ENCODE assay signal across 18 cellular contexts in genomic region chr10:98408799-98409198, GRCh38. TPM values are rescaled to one million over a fixed set of nuclear protein-coding genes. Genes with fewer than 3 reads are reported as not detected.
DNase-seq lines count a peak whose midpoint lies in the region; ATAC-seq, FAIRE-seq and TF ChIP-seq lines count a peak whose summit lies in the region.
"Had no signal": no experiment of that assay in that cellular context is flagged by ENCODE, and none has a peak within 500 bp of the region (broad histone marks: within the 10 kb centered on the region; RNA-seq: fewer than 3 reads in every experiment).

No MANE protein-coding gene starts in this region.

- FAIRE-seq in K562 (lab: Jason Lieb, UNC), result no peak

- H3K4me1 ChIP-seq in cardiac muscle cell (ENCODE audit: low read depth), result peaks cover 47% of the 10 kb centered on the region
- H3K4me1 ChIP-seq in K562 (replicated peaks in 1 of 2; ENCODE audit: control insufficient read depth in 2 of 2, insufficient read depth in 2 of 2, low read length in 2 of 2), result peaks cover 2 to 5% of the 10 kb centered on the region in 2 experiments; a peak in 3 of 5 replicates
- H3K4me1 ChIP-seq in PC-3 (ENCODE audit: insufficient read depth, low read length), result peaks cover 16% of the 10 kb centered on the region

- no peak overlapping the region for H3K9ac ChIP-seq in K562 (ENCODE audit: insufficient read depth in 1 of 2, low read depth in 2 of 2, low read length in 2 of 2)
- no peak overlapping the region for H3K9ac ChIP-seq in PC-3 (ENCODE audit: low read length)
- H3K9ac ChIP-seq: BLaER1 had no signal

- no peak for TF ChIP-seq EP300 in K562 (IDR thresholded peaks at IDR 0.05; ENCODE audit: low read length)

- no peaks in the 10 kb centered on the region for H4K20me1 ChIP-seq in K562 (replicated peaks; ENCODE audit: control insufficient read depth, insufficient read depth, low read length)
- H4K20me1 ChIP-seq in PC-3 (ENCODE audit: low read length), result no peaks in the 10 kb centered on the region
- H4K20me1 ChIP-seq: BLaER1 had no signal

- TF ChIP-seq POLR2A in K562 (conservative IDR thresholded peaks at IDR 0.05), result no peak

- H3K4me1 Mint-ChIP-seq in T-helper 17 cell, result peaks cover 4% of the 10 kb centered on the region

- POLR2A ChIA-PET in K562 (lab: Yijun Ruan, JAX) (interaction anchor here (0.7 kb wide), 1 partner anchor 14 kb away, joined by 3 read pairs; no protein-coding TSS in a partner anchor), PC-3 (lab: Charles Lee; ENCODE audit: unreplicated experiment) (interaction anchor here (0.5 kb wide), 1 partner anchor 21 kb away, joined by 10 read pairs; no protein-coding TSS in a partner anchor)

- H3K27ac ChIP-seq in cardiac muscle cell (peak overlapping the region; percentile 86), K562 (ENCODE audit: extremely low read depth, low read depth, low read length) (no peak overlapping the region), PC-3 (ENCODE audit: low read length) (no peak overlapping the region)
- H3K27ac ChIP-seq: 22Rv1, BLaER1, RWPE1 had no signal

- DNase-seq in cardiac muscle cell (ENCODE audit: low read depth in 1 of 2, low spot score in 1 of 2), result no peak
- no peak for DNase-seq in left ventricle myocardium superior
- no peak for DNase-seq in K562 (ENCODE audit: extremely low read depth in 1 of 4, low spot score in 3 of 4)
- DNase-seq in PC-3, result no peak
- no peak for DNase-seq in T-helper 17 cell
- no peak for DNase-seq in middle frontal gyrus (ENCODE audit: extremely low spot score, low spot score)
- DNase-seq in mesenteric fat pad (ENCODE audit: low spot score), result no peak
- DNase-seq: GF-D8, GOT3, Kasumi-1, MM.1S, NCI-H1105 treated with DMSO at 0.1 percent for 48 hours, NCI-H1694 treated with DMSO at 0.1 percent for 48 hours, NCI-H446 had no signal

- no peaks in the 10 kb centered on the region for H3K9me2 ChIP-seq in PC-3 (replicated peaks; ENCODE audit: low read length)

- no peak for TF ChIP-seq RAD21 in K562 (CRISPR knock-in tag; conservative IDR thresholded peaks at IDR 0.05 in 1 of 2, IDR thresholded peaks at IDR 0.05 in 1 of 2)

- CTCF ChIA-PET in K562 (lab: Yijun Ruan, JAX; ENCODE audit: low intra/inter-chr PET ratio), result no interaction called here
- CTCF ChIA-PET in PC-3 (lab: Charles Lee), result no interaction called here

- no peak for TF ChIP-seq CTCF in cardiac muscle cell (IDR thresholded peaks at IDR 0.05; ENCODE audit: low read depth, low read length)
- TF ChIP-seq CTCF in K562 (IDR thresholded peaks at IDR 0.05 in 2 of 3, conservative IDR thresholded peaks at IDR 0.05 in 1 of 3; ENCODE audit: insufficient read depth in 2 of 3, low read depth in 1 of 3, low read length in 3 of 3), result no peak
- TF ChIP-seq CTCF in PC-3 (conservative IDR thresholded peaks at IDR 0.05; ENCODE audit: low read depth, low read length), result no peak

- H3K4me2 ChIP-seq in K562 (ENCODE audit: insufficient read depth, low read length) (no peak overlapping the region), PC-3 (ENCODE audit: low read length) (no peak overlapping the region)
- H3K4me2 ChIP-seq: BLaER1 had no signal

- no peaks in the 10 kb centered on the region for H3K9me1 ChIP-seq in K562 (ENCODE audit: control insufficient read depth, insufficient read depth, low read length)

- H3K36me3 ChIP-seq in cardiac muscle cell, result no peaks in the 10 kb centered on the region
- no peaks in the 10 kb centered on the region for H3K36me3 ChIP-seq in K562 (ENCODE audit: control insufficient read depth, insufficient read depth, low read length)
- H3K36me3 ChIP-seq in PC-3 (ENCODE audit: low read depth, low read length), result no peaks in the 10 kb centered on the region
- H3K36me3 ChIP-seq: BLaER1 had no signal

- H3K27ac Mint-ChIP-seq in T-helper 17 cell, result no peak overlapping the region

- H3K79me2 ChIP-seq in K562 (ENCODE audit: control insufficient read depth, insufficient read depth, low read length) (no peaks in the 10 kb centered on the region), PC-3 (ENCODE audit: low read length) (peaks cover 1% of the 10 kb centered on the region; the same call in 1 of the 2 replicates)

- intact Hi-C loops in left ventricle myocardium superior (cut with micrococcal nuclease), result no loop called here
- intact Hi-C loops in K562 (cut with micrococcal nuclease), result no loop called here
- intact Hi-C loops in PC-3 (cut with micrococcal nuclease), result loop anchor here (10.0 kb wide), 1 partner anchor 144 kb away; the partner anchor contains the start of gene LOXL4

- WGBS in K562 (ENCODE audit: insufficient coverage, low coverage, missing lambda C conversion rate), result 2% methylated on average over 4 of the region's 4 CpGs

- H3K36me3 Mint-ChIP-seq in T-helper 17 cell (ENCODE audit: low read depth), result no peaks in the 10 kb centered on the region

- H2AFZ ChIP-seq in K562 (ENCODE audit: low read depth, low read length) (no peak overlapping the region), PC-3 (ENCODE audit: low read length) (no peak overlapping the region)

- H3K27me3 Mint-ChIP-seq in T-helper 17 cell, result no peaks in the 10 kb centered on the region

- BruUV-seq in K562 (replicated peaks; lab: Mats Ljungman, UMichigan) (no TSS peak), PC-3 (replicated peaks; lab: Mats Ljungman, UMichigan) (no TSS peak)

- no peak overlapping the region for H3K4me3 Mint-ChIP-seq in T-helper 17 cell

- H3K9me3 ChIP-seq in cardiac muscle cell (ENCODE audit: low read depth) (no peaks in the 10 kb centered on the region), K562 (replicated peaks; ENCODE audit: control insufficient read depth, insufficient read depth, low read depth, low read length) (no peaks in the 10 kb centered on the region), PC-3 (ENCODE audit: low read length) (no peaks in the 10 kb centered on the region), T-helper 17 cell (ENCODE audit: control insufficient read depth, low read length, poor library complexity, severe bottlenecking) (no peaks in the 10 kb centered on the region)
- H3K9me3 ChIP-seq: BLaER1 had no signal

- H3K27me3 ChIP-seq in cardiac muscle cell (no peaks in the 10 kb centered on the region), K562 (ENCODE audit: control insufficient read depth in 2 of 2, insufficient read depth in 2 of 2, low read length in 2 of 2) (no peaks in the 10 kb centered on the region; a peak in 1 of 5 replicates), PC-3 (ENCODE audit: low read length) (no peaks in the 10 kb centered on the region)
- H3K27me3 ChIP-seq: BLaER1 had no signal

- no peaks in the 10 kb centered on the region for H3F3A ChIP-seq in PC-3 (ENCODE audit: low read length, unreplicated experiment)

- H3K4me3 ChIP-seq in cardiac muscle cell, result no peak overlapping the region
- no peak overlapping the region for H3K4me3 ChIP-seq in K562
- no peak overlapping the region for H3K4me3 ChIP-seq in PC-3 (ENCODE audit: low read length)
- H3K4me3 ChIP-seq: BLaER1 had no signal

- in situ Hi-C loops in K562 (cut with MboI), result no loop called here

- ATAC-seq in left ventricle myocardium superior (no peak), HG03432 (IDR thresholded peaks at IDR 0.05; ENCODE audit: unreplicated experiment) (peak; percentile 39), K562 (no peak), PC-3 (no peak), T-helper 17 cell (no peak)

RNA-seq across cellular contexts. Expression of gene PYROXD2, which starts 6.2 kb away (rescaled TPM):
- total RNA-seq in cardiac muscle cell, result 22.9 and 45.1 TPM in 2 replicates
- 27.5 and 40.6 TPM in 2 replicates for polyA plus RNA-seq in cardiac muscle cell
- 11.6 TPM for total RNA-seq in left ventricle myocardium superior
- total RNA-seq in K562 (2011; cell fraction: chromatin; rRNA removed; ENCODE audit: low replicate concordance), result 1.5 and 7.7 TPM in 2 replicates
- 2.0 and 2.7 TPM in 2 replicates for total RNA-seq in K562 (2011; cell fraction: nucleolus; rRNA removed)
- 2.6 and 4.7 TPM in 2 replicates for total RNA-seq in K562 (2011; cell fraction: nucleoplasm; rRNA removed)
- total RNA-seq in K562 (2014; rRNA removed), result 0.14 TPM in 1 of 2 replicates, not detected in the other
- total RNA-seq in K562 (2014; rRNA removed; fragmentation: Illumina TruSeq; extraction: Trizol), result 0.15 TPM in 1 of 2 replicates, not detected in the other
- 0.83 TPM in 1 of 2 replicates, not detected in the other for total RNA-seq in K562 (2015; rRNA removed; fragmentation: Illumina TruSeq; extraction: Trizol)
- total RNA-seq in K562 (2021), result 0.58 and 1.0 TPM in 2 replicates
- polyA plus RNA-seq in K562 (2011; rRNA removed), result 1.4 and 2.1 TPM in 2 replicates
- 0.25 and 0.54 TPM in 2 replicates for polyA plus RNA-seq in K562 (2011; cell fraction: cytosol; rRNA removed)
- polyA plus RNA-seq in K562 (2011; cell fraction: nucleus; rRNA removed), result 7.7 and 14.3 TPM in 2 replicates
- polyA plus RNA-seq in K562 (2012), result 1.0 and 2.6 TPM in 2 replicates
- polyA plus RNA-seq in K562 (2014; fragmentation: Illumina TruSeq; extraction: Trizol), result 0.36 TPM in 1 of 2 replicates, not detected in the other
- under 1 TPM; 0.56 to 0.67 TPM for polyA plus RNA-seq in K562 (2014; fragmentation: Nextera tagmentation; extraction: Ambion mirVana)
- 0.09 and 0.64 TPM in 2 replicates for polyA plus RNA-seq in K562 (2014; rRNA removed)
- 0.49 and 0.87 TPM in 2 replicates for polyA minus RNA-seq in K562 (2011; rRNA and poly(A)+ RNA removed)
- polyA minus RNA-seq in K562 (2011; cell fraction: cytosol; rRNA and poly(A)+ RNA removed), result not detected in 2 replicates
- polyA minus RNA-seq in K562 (2011; cell fraction: nucleus; rRNA and poly(A)+ RNA removed), result 0.94 and 1.1 TPM in 2 replicates
- 3.1 and 9.4 TPM in 2 replicates for total RNA-seq in PC-3 (2014; rRNA removed)
- 10 to 100 TPM; 21.5 to 25.4 TPM for total RNA-seq in T-helper 17 cell
- 22.4 TPM for total RNA-seq in mesenteric fat pad

RNA-seq across cellular contexts. Expression of gene HPS1, which starts 37.9 kb away (rescaled TPM):
- total RNA-seq in cardiac muscle cell (32.1 and 58.6 TPM in 2 replicates), left ventricle myocardium superior (28.9 TPM), K562 (2014; rRNA removed) (26.3 and 37.1 TPM in 2 replicates), K562 (2014; rRNA removed; fragmentation: Illumina TruSeq; extraction: Trizol) (16.2 and 18.7 TPM in 2 replicates), K562 (2015; rRNA removed; fragmentation: Illumina TruSeq; extraction: Trizol) (20.8 and 23.2 TPM in 2 replicates), K562 (2021) (43.6 and 45.3 TPM in 2 replicates), PC-3 (2014; rRNA removed) (19.1 and 20.6 TPM in 2 replicates), T-helper 17 cell (10 to 100 TPM; 76.5 to 79.3 TPM), mesenteric fat pad (56.2 TPM)
- polyA plus RNA-seq in cardiac muscle cell (60.9 and 101 TPM in 2 replicates), K562 (2011; rRNA removed) (36.1 and 53.7 TPM in 2 replicates), K562 (2014; fragmentation: Illumina TruSeq; extraction: Trizol) (31.0 and 35.2 TPM in 2 replicates), K562 (2014; fragmentation: Nextera tagmentation; extraction: Ambion mirVana) (10 to 100 TPM; 18.1 to 23.7 TPM), K562 (2014; rRNA removed) (34.4 and 38.4 TPM in 2 replicates)
- 66.7 and 154 TPM in 2 replicates for total RNA-seq in K562 (2011; cell fraction: chromatin; rRNA removed; ENCODE audit: low replicate concordance)
- total RNA-seq in K562 (2011; cell fraction: nucleolus; rRNA removed), result 80.3 and 92.9 TPM in 2 replicates
- 62.7 and 73.1 TPM in 2 replicates for total RNA-seq in K562 (2011; cell fraction: nucleoplasm; rRNA removed)
- polyA plus RNA-seq in K562 (2011; cell fraction: cytosol; rRNA removed), result 29.6 and 48.7 TPM in 2 replicates
- 137 and 184 TPM in 2 replicates for polyA plus RNA-seq in K562 (2011; cell fraction: nucleus; rRNA removed)
- 46.1 and 96.9 TPM in 2 replicates for polyA plus RNA-seq in K562 (2012)
- 20.8 and 27.8 TPM in 2 replicates for polyA minus RNA-seq in K562 (2011; rRNA and poly(A)+ RNA removed)
- polyA minus RNA-seq in K562 (2011; cell fraction: cytosol; rRNA and poly(A)+ RNA removed), result 24.5 and 27.4 TPM in 2 replicates
- polyA minus RNA-seq in K562 (2011; cell fraction: nucleus; rRNA and poly(A)+ RNA removed), result 43.5 and 44.1 TPM in 2 replicates
